17 cellular contexts compared by ENCODE assay signal in genomic region chr12:75813066-75813465, GRCh38.
A peak's percentile ranks its signal among the peaks of the same experiment; 100 is the strongest.
DNase-seq lines count a peak whose midpoint lies in the region; ATAC-seq, FAIRE-seq and TF ChIP-seq lines count a peak whose summit lies in the region.
"Had no signal": no experiment of that assay in that cellular context is flagged by ENCODE, and none has a peak within 500 bp of the region (broad histone marks: within the 10 kb centered on the region; RNA-seq: fewer than 3 reads in every experiment).

No MANE protein-coding gene starts in this region.

- peaks cover 48% of the 10 kb centered on the region for H3K4me1 Mint-ChIP-seq in activated CD8-positive, alpha-beta memory T cell treated with anti-CD3 and anti-CD28 coated beads, Interleukin-2, amount 10 ng/mL, durations not matched to agents 7 days and 5 days
- H3K4me1 Mint-ChIP-seq in type B pancreatic cell (ENCODE audit: unreplicated experiment): peaks cover 54% of the 10 kb centered on the region
- H3K4me1 Mint-ChIP-seq: immature natural killer cell had no signal

- ATAC-seq in activated CD8-positive, alpha-beta memory T cell treated with anti-CD3 and anti-CD28 coated beads, Interleukin-2, amount 10 ng/mL, durations not matched to agents 7 days and 5 days: no peak
- ATAC-seq in HG03280 (IDR thresholded peaks at IDR 0.05; ENCODE audit: unreplicated experiment) (peak; percentile 44), HG03378 (IDR thresholded peaks at IDR 0.05; ENCODE audit: unreplicated experiment) (no peak)

- no peak for FAIRE-seq in RCC 7860 (lab: Jason Lieb, UNC)

- peak overlapping the region; percentile 18 for H3K4me3 ChIP-seq in WERI-Rb-1 (ENCODE audit: low read depth, low read length)
- H3K4me3 ChIP-seq: esophagus muscularis mucosa, SJCRH30, stomach had no signal

- H3K4me3 Mint-ChIP-seq in activated CD8-positive, alpha-beta memory T cell treated with anti-CD3 and anti-CD28 coated beads, Interleukin-2, amount 10 ng/mL, durations not matched to agents 7 days and 5 days: no peak overlapping the region
- peak overlapping the region; percentile 3 for H3K4me3 Mint-ChIP-seq in type B pancreatic cell
- H3K4me3 Mint-ChIP-seq: activated naive CD4-positive, alpha-beta T cell treated with anti-CD3 and anti-CD28 coated beads, Interleukin-2, amount 50 U/mL, for 24 hours; immature natural killer cell had no signal

- H3K27me3 ChIP-seq in WERI-Rb-1 (ENCODE audit: insufficient read depth, low read depth, severe bottlenecking): no peaks in the 10 kb centered on the region
- H3K27me3 ChIP-seq: esophagus muscularis mucosa, SJCRH30, stomach had no signal

- CTCF ChIA-PET in activated CD8-positive, alpha-beta memory T cell treated with anti-CD3 and anti-CD28 coated beads, Interleukin-2, amount 10 ng/mL, durations not matched to agents 7 days and 5 days (lab: Charles Lee): interaction anchor here (0.9 to 1.5 kb wide), 4 partner anchors 217 to 299 kb away, joined by 3 to 4 read pairs (median 4); no protein-coding TSS in a partner anchor

- no peaks in the 10 kb centered on the region for H3K36me3 ChIP-seq in WERI-Rb-1
- H3K36me3 ChIP-seq: esophagus muscularis mucosa, SJCRH30, stomach had no signal

- no peaks in the 10 kb centered on the region for H3K27me3 Mint-ChIP-seq in activated CD8-positive, alpha-beta memory T cell treated with anti-CD3 and anti-CD28 coated beads, Interleukin-2, amount 10 ng/mL, durations not matched to agents 7 days and 5 days
- H3K27me3 Mint-ChIP-seq in type B pancreatic cell: no peaks in the 10 kb centered on the region
- H3K27me3 Mint-ChIP-seq: activated naive CD4-positive, alpha-beta T cell treated with anti-CD3 and anti-CD28 coated beads, Interleukin-2, amount 50 U/mL, for 24 hours had no signal

- peaks cover 14% of the 10 kb centered on the region for H3K36me3 Mint-ChIP-seq in activated CD8-positive, alpha-beta memory T cell treated with anti-CD3 and anti-CD28 coated beads, Interleukin-2, amount 10 ng/mL, durations not matched to agents 7 days and 5 days
- no peaks in the 10 kb centered on the region for H3K36me3 Mint-ChIP-seq in type B pancreatic cell
- H3K36me3 Mint-ChIP-seq: activated naive CD4-positive, alpha-beta T cell treated with anti-CD3 and anti-CD28 coated beads, Interleukin-2, amount 50 U/mL, for 24 hours; immature natural killer cell had no signal

- no peaks in the 10 kb centered on the region for H3K9me3 ChIP-seq in WERI-Rb-1 (ENCODE audit: severe bottlenecking)
- H3K9me3 ChIP-seq: esophagus muscularis mucosa, SJCRH30, stomach had no signal

- peak overlapping the region; percentile 89 for H3K27ac ChIP-seq in WERI-Rb-1
- H3K27ac ChIP-seq: esophagus muscularis mucosa, SJCRH30 had no signal

- TF ChIP-seq CTCF in WERI-Rb-1 (IDR thresholded peaks at IDR 0.05; ENCODE audit: low read depth, low read length) (no peak), type B pancreatic cell (conservative IDR thresholded peaks at IDR 0.05) (no peak)

- peaks cover 7% of the 10 kb centered on the region for H3K9me3 Mint-ChIP-seq in activated CD8-positive, alpha-beta memory T cell treated with anti-CD3 and anti-CD28 coated beads, Interleukin-2, amount 10 ng/mL, durations not matched to agents 7 days and 5 days (ENCODE audit: low read depth)
- H3K9me3 Mint-ChIP-seq in type B pancreatic cell: no peaks in the 10 kb centered on the region
- H3K9me3 Mint-ChIP-seq: activated naive CD4-positive, alpha-beta T cell treated with anti-CD3 and anti-CD28 coated beads, Interleukin-2, amount 50 U/mL, for 24 hours had no signal

- DNase-seq in activated CD8-positive, alpha-beta memory T cell treated with anti-CD3 and anti-CD28 coated beads, Interleukin-2, amount 10 ng/mL, durations not matched to agents 7 days and 5 days: no peak
- no peak for DNase-seq in activated CD8-positive, alpha-beta memory T cell treated with anti-CD3 and anti-CD28 coated beads, Interleukin-2, amount 50 U/mL, for 48 hours
- no peak for DNase-seq in WERI-Rb-1
- no peak for DNase-seq in type B pancreatic cell (ENCODE audit: extremely low spot score, unreplicated experiment)
- no peak for DNase-seq in RCC 7860 (ENCODE audit: low spot score)
- DNase-seq in anterior cingulate cortex (lab: John Stamatoyannopoulos, UW): no peak
- DNase-seq: H7, immature natural killer cell, mammary epithelial cell, MV-4-11, retina, SJCRH30, stomach had no signal

- H3K27ac Mint-ChIP-seq in activated CD8-positive, alpha-beta memory T cell treated with anti-CD3 and anti-CD28 coated beads, Interleukin-2, amount 10 ng/mL, durations not matched to agents 7 days and 5 days: peak overlapping the region; percentile 29
- H3K27ac Mint-ChIP-seq in type B pancreatic cell: no peak overlapping the region
- H3K27ac Mint-ChIP-seq: activated naive CD4-positive, alpha-beta T cell treated with anti-CD3 and anti-CD28 coated beads, Interleukin-2, amount 50 U/mL, for 24 hours; immature natural killer cell had no signal
